Comparison of ENCODE assay signal across 14 cellular contexts in genomic region chr3:61685755-61686154, GRCh38.
DNase-seq lines count a peak whose midpoint lies in the region; ATAC-seq, FAIRE-seq and TF ChIP-seq lines count a peak whose summit lies in the region.
"Had no signal": no experiment of that assay in that cellular context is flagged by ENCODE, and none has a peak within 500 bp of the region (broad histone marks: within the 10 kb centered on the region; RNA-seq: fewer than 3 reads in every experiment).

No MANE protein-coding gene starts in this region.

- DNase-seq in Daoy (ENCODE audit: low read depth) (peak; percentile 19), NCI-H1436 treated with DMSO at 0.1 percent for 48 hours (lab: John Stamatoyannopoulos, UW) (peak; percentile 63), RWPE1 (ENCODE audit: low spot score) (no peak), lower lobe of right lung (no peak), HTR-8/SVneo (ENCODE audit: insufficient read length, low spot score) (no peak), esophagus squamous epithelium (lab: John Stamatoyannopoulos, UW) (no peak)
- DNase-seq in activated naive CD4-positive, alpha-beta T cell treated with anti-CD3 and anti-CD28 coated beads for 36 hours, result no peak
- DNase-seq: activated T-cell treated with anti-CD3 and anti-CD28 coated beads for 4 hours, BE2C, GF-D8, KBM-7 had no signal

- H3K4me1 Mint-ChIP-seq in activated naive CD4-positive, alpha-beta T cell treated with anti-CD3 and anti-CD28 coated beads for 36 hours (ENCODE audit: low read depth), result no peaks in the 10 kb centered on the region

- no peak overlapping the region for H3K4me3 Mint-ChIP-seq in activated naive CD4-positive, alpha-beta T cell treated with anti-CD3 and anti-CD28 coated beads for 36 hours

- CTCF ChIA-PET in RWPE1 (lab: Yijun Ruan, JAX), result no interaction called here
- CTCF ChIA-PET in activated naive CD4-positive, alpha-beta T cell treated with anti-CD3 and anti-CD28 coated beads for 36 hours (lab: Charles Lee), result interaction anchor here (0.6 kb wide), 1 partner anchor 313 kb away, joined by 3 read pairs; no protein-coding TSS in a partner anchor

- H3K4me1 ChIP-seq in lower lobe of right lung (peaks cover 10% of the 10 kb centered on the region), esophagus squamous epithelium (peaks cover 7 to 54% (median 13%) of the 10 kb centered on the region in 3 donors)
- H3K4me1 ChIP-seq: BE2C had no signal

- no peaks in the 10 kb centered on the region for H3K36me3 ChIP-seq in lower lobe of right lung
- no peaks in the 10 kb centered on the region for H3K36me3 ChIP-seq in esophagus squamous epithelium
- H3K36me3 ChIP-seq: BE2C had no signal

- H3K27me3 Mint-ChIP-seq in activated naive CD4-positive, alpha-beta T cell treated with anti-CD3 and anti-CD28 coated beads for 36 hours (ENCODE audit: low read depth), result peaks cover 9% of the 10 kb centered on the region

- no peak overlapping the region for H3K4me3 ChIP-seq in lower lobe of right lung
- H3K4me3 ChIP-seq in esophagus squamous epithelium, result no peak overlapping the region
- H3K4me3 ChIP-seq: SK-N-MC had no signal

- 50 to 52% methylated on average over 4 to 9 of the region's 9 CpGs for WGBS in esophagus squamous epithelium, 2 donors

- FAIRE-seq in HTR-8/SVneo (lab: Jason Lieb, UNC), result no peak
- FAIRE-seq: colon had no signal

- peak overlapping the region; percentile 92 for H3K27ac ChIP-seq in RWPE1
- H3K27ac ChIP-seq in lower lobe of right lung, result no peak overlapping the region
- no peak overlapping the region for H3K27ac ChIP-seq in esophagus squamous epithelium
- H3K27ac ChIP-seq: SK-N-MC had no signal

- no peaks in the 10 kb centered on the region for H3K9me3 ChIP-seq in lower lobe of right lung
- no peaks in the 10 kb centered on the region for H3K9me3 ChIP-seq in esophagus squamous epithelium
- H3K9me3 ChIP-seq: BE2C had no signal

- H3K9me3 Mint-ChIP-seq in activated naive CD4-positive, alpha-beta T cell treated with anti-CD3 and anti-CD28 coated beads for 36 hours, result no peaks in the 10 kb centered on the region

- TF ChIP-seq POLR2A in esophagus squamous epithelium (IDR thresholded peaks at IDR 0.05), result no peak

- H3K27ac Mint-ChIP-seq in activated naive CD4-positive, alpha-beta T cell treated with anti-CD3 and anti-CD28 coated beads for 36 hours, result no peak overlapping the region

- intact Hi-C loops in lower lobe of right lung (cut with DNase I) (no loop called here), esophagus squamous epithelium (cut with DNase I) (no loop called here)
- intact Hi-C loops in activated naive CD4-positive, alpha-beta T cell treated with anti-CD3 and anti-CD28 coated beads for 36 hours (cut with micrococcal nuclease), result no loop called here

- TF ChIP-seq CTCF in RWPE1 (conservative IDR thresholded peaks at IDR 0.05; ENCODE audit: low read depth), result no peak
- no peak for TF ChIP-seq CTCF in lower lobe of right lung (IDR thresholded peaks at IDR 0.05)
- TF ChIP-seq CTCF in esophagus squamous epithelium (IDR thresholded peaks at IDR 0.05), result no peak

- ATAC-seq in lower lobe of right lung (peak; percentile 53 to 62), HG02970 (IDR thresholded peaks at IDR 0.05; ENCODE audit: low FRiP score, unreplicated experiment) (no peak)

- H3K27me3 ChIP-seq in lower lobe of right lung (ENCODE audit: low read depth), result no peaks in the 10 kb centered on the region
- H3K27me3 ChIP-seq in esophagus squamous epithelium, result peaks cover 0 to 14% (median 0%) of the 10 kb centered on the region in 4 donors
- H3K27me3 ChIP-seq: BE2C had no signal

- POLR2A ChIA-PET in RWPE1 (lab: Yijun Ruan, JAX; ENCODE audit: low non-redundant PET), result no interaction called here

- no peaks in the 10 kb centered on the region for H3K36me3 Mint-ChIP-seq in activated naive CD4-positive, alpha-beta T cell treated with anti-CD3 and anti-CD28 coated beads for 36 hours (ENCODE audit: low read depth)

Comparison
In these comparisons a context has a peak if more than half of its experiments do, and no peak if none do; other contexts are left out.
1. DNase-seq: peak in Daoy (single experiment) and NCI-H1436 treated with DMSO at 0.1 percent for 48 hours (single experiment); none in RWPE1 (single experiment), lower lobe of right lung (single experiment), activated naive CD4-positive, alpha-beta T cell treated with anti-CD3 and anti-CD28 coated beads for 36 hours (single experiment), HTR-8/SVneo (single experiment) and esophagus squamous epithelium (single experiment).